In the genomic region with DNA sequence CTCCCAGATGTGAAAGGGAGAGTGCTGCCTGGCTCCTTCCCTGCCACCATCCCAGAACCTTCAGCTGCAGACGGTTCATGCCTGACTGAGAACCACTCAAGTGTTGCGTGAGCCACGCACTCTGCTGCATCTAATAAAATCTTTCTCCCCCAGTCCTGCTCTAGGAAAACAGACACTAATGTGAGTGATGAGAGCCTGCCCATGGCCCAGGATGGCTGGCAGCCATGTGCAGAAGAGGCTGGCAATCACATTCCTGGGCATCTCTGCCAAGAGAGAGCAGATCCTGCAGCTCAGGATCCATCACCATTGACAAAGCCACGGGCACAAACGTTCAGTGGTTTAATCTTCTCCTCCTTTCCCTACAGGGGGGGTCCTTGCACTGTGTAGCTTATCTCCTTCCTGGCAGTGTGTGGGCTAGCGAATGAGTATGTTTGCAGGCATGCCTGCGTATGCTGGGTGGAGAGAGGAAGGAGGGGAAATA, we compare ENCODE assay signal across 1 cellular context.
TF ChIP-seq lines count a peak whose summit lies in the region.

No MANE protein-coding gene starts in this region.

TF ChIP-seq in GM23338, 12 proteins besides CTCF, POLR2A, EP300 and RAD21 (continued from another document):
- TF ChIP-seq, protein P1, sequence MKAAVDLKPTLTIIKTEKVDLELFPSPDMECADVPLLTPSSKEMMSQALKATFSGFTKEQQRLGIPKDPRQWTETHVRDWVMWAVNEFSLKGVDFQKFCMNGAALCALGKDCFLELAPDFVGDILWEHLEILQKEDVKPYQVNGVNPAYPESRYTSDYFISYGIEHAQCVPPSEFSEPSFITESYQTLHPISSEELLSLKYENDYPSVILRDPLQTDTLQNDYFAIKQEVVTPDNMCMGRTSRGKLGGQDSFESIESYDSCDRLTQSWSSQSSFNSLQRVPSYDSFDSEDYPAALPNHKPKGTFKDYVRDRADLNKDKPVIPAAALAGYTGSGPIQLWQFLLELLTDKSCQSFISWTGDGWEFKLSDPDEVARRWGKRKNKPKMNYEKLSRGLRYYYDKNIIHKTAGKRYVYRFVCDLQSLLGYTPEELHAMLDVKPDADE (IDR thresholded peaks at IDR 0.05), result no peak
- no peak for TF ChIP-seq ZNF114 (CRISPR knock-in tag; IDR thresholded peaks at IDR 0.05)
- TF ChIP-seq NANOG (IDR thresholded peaks at IDR 0.05; ENCODE audit: borderline replicate concordance), result no peak
- TF ChIP-seq REST (IDR thresholded peaks at IDR 0.05; ENCODE audit: unreplicated experiment), result no peak
